In the genomic region with DNA sequence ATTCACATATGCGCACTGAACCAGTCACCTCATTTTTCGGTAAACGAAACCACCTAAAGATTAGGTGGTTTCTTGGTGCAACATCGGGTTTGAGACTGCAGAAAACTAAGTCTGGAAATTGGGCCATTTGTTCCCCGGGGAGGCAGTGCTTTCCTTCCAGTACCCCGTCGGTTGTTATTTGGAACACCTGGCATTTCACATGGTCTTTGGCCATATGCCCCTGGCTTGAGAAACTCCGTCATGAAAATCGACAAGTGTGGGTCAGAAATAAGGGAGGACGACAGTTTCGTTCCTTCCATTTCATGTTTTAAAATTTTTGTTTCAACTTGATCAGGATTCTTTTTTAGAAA, we compare ENCODE assay signal across 8 cellular contexts. TPM values are rescaled to one million over a fixed set of nuclear protein-coding genes. Genes with fewer than 3 reads are reported as not detected.
A peak's percentile ranks its signal among the peaks of the same experiment; 100 is the strongest.
DNase-seq lines count a peak whose midpoint lies in the region; ATAC-seq and TF ChIP-seq lines count a peak whose summit lies in the region.

No MANE protein-coding gene starts in this region.

- no peaks in the 10 kb centered on the region for H3K9me3 Mint-ChIP-seq in activated naive CD4-positive, alpha-beta T cell treated with anti-CD3 and anti-CD28 coated beads for 36 hours
- H3K9me3 Mint-ChIP-seq in chondrocyte (ENCODE audit: low read depth) = no peaks in the 10 kb centered on the region
- no peaks in the 10 kb centered on the region for H3K9me3 Mint-ChIP-seq in mesothelial cell of epicardium

- peaks cover 39% of the 10 kb centered on the region for H3K27me3 Mint-ChIP-seq in activated naive CD4-positive, alpha-beta T cell treated with anti-CD3 and anti-CD28 coated beads for 36 hours (ENCODE audit: low read depth)
- H3K27me3 Mint-ChIP-seq in chondrocyte (ENCODE audit: low read depth) (peaks cover 73% of the 10 kb centered on the region), mesothelial cell of epicardium (ENCODE audit: low read depth) (peaks cover 76% of the 10 kb centered on the region)

- DNase-seq in activated naive CD4-positive, alpha-beta T cell treated with anti-CD3 and anti-CD28 coated beads for 36 hours = no peak
- no peak for DNase-seq in activated naive CD4-positive, alpha-beta T cell treated with anti-CD3 and anti-CD28 coated beads, Interleukin-2, amount 50 U/mL, for 16 hours
- DNase-seq in chondrocyte (ENCODE audit: low spot score) (no peak), mesothelial cell of epicardium (ENCODE audit: low spot score in 2 of 2, unreplicated experiment in 2 of 2) (no peak), transverse colon (no peak), ACHN (no peak)

- CTCF ChIA-PET in activated naive CD4-positive, alpha-beta T cell treated with anti-CD3 and anti-CD28 coated beads for 36 hours (lab: Charles Lee) = interaction anchor here (1.3 kb wide), 1 partner anchor 20 kb away, joined by 3 read pairs; no protein-coding TSS in a partner anchor

- H3K27ac Mint-ChIP-seq in activated naive CD4-positive, alpha-beta T cell treated with anti-CD3 and anti-CD28 coated beads for 36 hours = no peak overlapping the region
- H3K27ac Mint-ChIP-seq in chondrocyte (ENCODE audit: unreplicated experiment) (no peak overlapping the region), mesothelial cell of epicardium (no peak overlapping the region)

- H3K36me3 ChIP-seq in transverse colon = no peaks in the 10 kb centered on the region

- WGBS in transverse colon (ENCODE audit: low coverage in 1 of 2), 2 donors = 53 to 57% methylated on average over 6 to 11 of the region's 11 CpGs

- H3K27ac ChIP-seq in transverse colon = peak overlapping the region; percentile 83 to 92 (median 84)

- H3K4me1 Mint-ChIP-seq in activated naive CD4-positive, alpha-beta T cell treated with anti-CD3 and anti-CD28 coated beads for 36 hours (ENCODE audit: low read depth) = peaks cover 9% of the 10 kb centered on the region
- H3K4me1 Mint-ChIP-seq in chondrocyte (ENCODE audit: low read depth) (peaks cover 11% of the 10 kb centered on the region), mesothelial cell of epicardium (peaks cover 13% of the 10 kb centered on the region)

- TF ChIP-seq POLR2A in transverse colon (IDR thresholded peaks at IDR 0.05) = no peak

- no peak for TF ChIP-seq EP300 in transverse colon (IDR thresholded peaks at IDR 0.05; ENCODE audit: low read depth)

- peaks cover 0 to 28% (median 10%) of the 10 kb centered on the region in 4 donors for H3K4me1 ChIP-seq in transverse colon

- H3K4me3 ChIP-seq in transverse colon = peak overlapping the region in 3 of 4 donors; percentile 51 to 69 (median 52)

- no peaks in the 10 kb centered on the region for H3K36me3 Mint-ChIP-seq in activated naive CD4-positive, alpha-beta T cell treated with anti-CD3 and anti-CD28 coated beads for 36 hours (ENCODE audit: low read depth)
- no peaks in the 10 kb centered on the region for H3K36me3 Mint-ChIP-seq in chondrocyte (ENCODE audit: low read depth)
- H3K36me3 Mint-ChIP-seq in mesothelial cell of epicardium = no peaks in the 10 kb centered on the region

- TF ChIP-seq CTCF in chondrocyte (IDR thresholded peaks at IDR 0.05) (no peak), mesothelial cell of epicardium (IDR thresholded peaks at IDR 0.05; ENCODE audit: unreplicated experiment) (no peak), transverse colon (IDR thresholded peaks at IDR 0.05) (no peak)

- no peaks in the 10 kb centered on the region for H3K9me3 ChIP-seq in transverse colon

- no peaks in the 10 kb centered on the region for H3K27me3 ChIP-seq in transverse colon

- in situ Hi-C loops in transverse colon (cut with MboI; ENCODE audit: low pct_ligation_motif_present in 1 of 4, low pct_unique_long_range_greater_than_20kb in 1 of 4, low sequenced_read_pairs in 3 of 4) = loop anchor here in 3 of 4 donors (25.0 kb wide), 2 partner anchors 192 to 217 kb away; partner anchors contain the start of gene SHF (in 2 of the 3)
- in situ Hi-C loops in ACHN (cut with HindIII; ENCODE audit: low pct_ligation_motif_present, low pct_unique_long_range_greater_than_20kb, low sequenced_read_pairs) = loop anchor here (25.0 kb wide), 1 partner anchor 167 kb away; no protein-coding TSS in a partner anchor

- intact Hi-C loops in activated naive CD4-positive, alpha-beta T cell treated with anti-CD3 and anti-CD28 coated beads for 36 hours (cut with micrococcal nuclease) = loop anchor here (1.0 to 2.0 kb wide), 2 partner anchors 24 to 179 kb away; a partner anchor contains a TSS
- intact Hi-C loops in transverse colon (cut with DNase I; ENCODE audit: low total_unique reads) = loop anchor here (2.0 kb wide), 1 partner anchor 24 kb away; a partner anchor contains a TSS

- peak overlapping the region; percentile 28 for H3K4me3 Mint-ChIP-seq in activated naive CD4-positive, alpha-beta T cell treated with anti-CD3 and anti-CD28 coated beads for 36 hours
- H3K4me3 Mint-ChIP-seq in chondrocyte (ENCODE audit: unreplicated experiment) = peak overlapping the region; percentile 57
- peak overlapping the region; percentile 57 for H3K4me3 Mint-ChIP-seq in mesothelial cell of epicardium

- ATAC-seq in HG03432 (IDR thresholded peaks at IDR 0.05; ENCODE audit: unreplicated experiment) (no peak), HG03045 (IDR thresholded peaks at IDR 0.05; ENCODE audit: unreplicated experiment) (no peak)

RNA-seq across cellular contexts. Expression of gene GATM, which starts 0.5 kb away (rescaled TPM):
- total RNA-seq in activated naive CD4-positive, alpha-beta T cell treated with anti-CD3 and anti-CD28 coated beads for 36 hours = 1 to 10 TPM in 1 of 2 experiments, under 1 TPM in 1; 0.91 to 1.2 TPM
- total RNA-seq in chondrocyte = 0.30 TPM in 1 of 3 replicates, not detected in the others
- 7.0 to 9.2 TPM (median 7.3 TPM) in 3 replicates for total RNA-seq in mesothelial cell of epicardium
- total RNA-seq in transverse colon = 10 to 100 TPM; 15.9 to 96.9 (median 18.6) TPM
